In the genomic region with DNA sequence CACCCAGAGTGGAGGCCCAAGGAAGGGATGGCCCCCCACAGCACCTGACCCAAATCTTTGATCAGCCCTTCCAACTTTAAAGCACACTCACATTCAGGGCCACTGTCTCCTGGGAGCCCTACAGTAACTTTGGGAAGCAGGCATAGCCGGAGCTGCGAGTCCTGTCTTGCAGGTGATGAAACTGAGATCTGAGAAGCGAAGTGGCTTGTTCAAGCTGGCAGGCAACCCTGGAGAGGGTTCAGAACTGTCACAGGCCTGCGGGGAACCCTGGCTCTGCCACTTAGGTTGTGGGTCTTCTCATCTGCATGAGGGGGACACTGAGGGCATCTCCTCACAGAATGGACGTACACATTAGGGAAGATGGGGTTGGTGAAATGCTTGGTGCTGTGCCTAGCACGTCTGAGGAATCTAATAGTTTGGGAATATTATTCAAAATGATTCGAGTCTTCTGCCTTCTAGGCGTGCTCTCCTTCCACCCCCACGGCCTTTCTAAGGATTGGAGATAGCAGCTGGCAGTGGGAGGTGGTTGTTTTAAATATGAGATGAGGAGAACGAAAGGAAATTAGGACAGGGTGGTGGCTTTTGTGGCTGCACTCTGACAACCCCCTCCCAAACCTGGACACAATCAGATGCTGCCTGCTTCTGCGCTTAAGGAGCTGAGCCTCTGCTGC, we compare ENCODE assay signal across 1 cellular context.
TF ChIP-seq lines count a peak whose summit lies in the region.

No MANE protein-coding gene starts in this region.

TF ChIP-seq in H1, 55 proteins besides CTCF, POLR2A, EP300 and RAD21 (continued from another document):
- TF ChIP-seq, protein P1, sequence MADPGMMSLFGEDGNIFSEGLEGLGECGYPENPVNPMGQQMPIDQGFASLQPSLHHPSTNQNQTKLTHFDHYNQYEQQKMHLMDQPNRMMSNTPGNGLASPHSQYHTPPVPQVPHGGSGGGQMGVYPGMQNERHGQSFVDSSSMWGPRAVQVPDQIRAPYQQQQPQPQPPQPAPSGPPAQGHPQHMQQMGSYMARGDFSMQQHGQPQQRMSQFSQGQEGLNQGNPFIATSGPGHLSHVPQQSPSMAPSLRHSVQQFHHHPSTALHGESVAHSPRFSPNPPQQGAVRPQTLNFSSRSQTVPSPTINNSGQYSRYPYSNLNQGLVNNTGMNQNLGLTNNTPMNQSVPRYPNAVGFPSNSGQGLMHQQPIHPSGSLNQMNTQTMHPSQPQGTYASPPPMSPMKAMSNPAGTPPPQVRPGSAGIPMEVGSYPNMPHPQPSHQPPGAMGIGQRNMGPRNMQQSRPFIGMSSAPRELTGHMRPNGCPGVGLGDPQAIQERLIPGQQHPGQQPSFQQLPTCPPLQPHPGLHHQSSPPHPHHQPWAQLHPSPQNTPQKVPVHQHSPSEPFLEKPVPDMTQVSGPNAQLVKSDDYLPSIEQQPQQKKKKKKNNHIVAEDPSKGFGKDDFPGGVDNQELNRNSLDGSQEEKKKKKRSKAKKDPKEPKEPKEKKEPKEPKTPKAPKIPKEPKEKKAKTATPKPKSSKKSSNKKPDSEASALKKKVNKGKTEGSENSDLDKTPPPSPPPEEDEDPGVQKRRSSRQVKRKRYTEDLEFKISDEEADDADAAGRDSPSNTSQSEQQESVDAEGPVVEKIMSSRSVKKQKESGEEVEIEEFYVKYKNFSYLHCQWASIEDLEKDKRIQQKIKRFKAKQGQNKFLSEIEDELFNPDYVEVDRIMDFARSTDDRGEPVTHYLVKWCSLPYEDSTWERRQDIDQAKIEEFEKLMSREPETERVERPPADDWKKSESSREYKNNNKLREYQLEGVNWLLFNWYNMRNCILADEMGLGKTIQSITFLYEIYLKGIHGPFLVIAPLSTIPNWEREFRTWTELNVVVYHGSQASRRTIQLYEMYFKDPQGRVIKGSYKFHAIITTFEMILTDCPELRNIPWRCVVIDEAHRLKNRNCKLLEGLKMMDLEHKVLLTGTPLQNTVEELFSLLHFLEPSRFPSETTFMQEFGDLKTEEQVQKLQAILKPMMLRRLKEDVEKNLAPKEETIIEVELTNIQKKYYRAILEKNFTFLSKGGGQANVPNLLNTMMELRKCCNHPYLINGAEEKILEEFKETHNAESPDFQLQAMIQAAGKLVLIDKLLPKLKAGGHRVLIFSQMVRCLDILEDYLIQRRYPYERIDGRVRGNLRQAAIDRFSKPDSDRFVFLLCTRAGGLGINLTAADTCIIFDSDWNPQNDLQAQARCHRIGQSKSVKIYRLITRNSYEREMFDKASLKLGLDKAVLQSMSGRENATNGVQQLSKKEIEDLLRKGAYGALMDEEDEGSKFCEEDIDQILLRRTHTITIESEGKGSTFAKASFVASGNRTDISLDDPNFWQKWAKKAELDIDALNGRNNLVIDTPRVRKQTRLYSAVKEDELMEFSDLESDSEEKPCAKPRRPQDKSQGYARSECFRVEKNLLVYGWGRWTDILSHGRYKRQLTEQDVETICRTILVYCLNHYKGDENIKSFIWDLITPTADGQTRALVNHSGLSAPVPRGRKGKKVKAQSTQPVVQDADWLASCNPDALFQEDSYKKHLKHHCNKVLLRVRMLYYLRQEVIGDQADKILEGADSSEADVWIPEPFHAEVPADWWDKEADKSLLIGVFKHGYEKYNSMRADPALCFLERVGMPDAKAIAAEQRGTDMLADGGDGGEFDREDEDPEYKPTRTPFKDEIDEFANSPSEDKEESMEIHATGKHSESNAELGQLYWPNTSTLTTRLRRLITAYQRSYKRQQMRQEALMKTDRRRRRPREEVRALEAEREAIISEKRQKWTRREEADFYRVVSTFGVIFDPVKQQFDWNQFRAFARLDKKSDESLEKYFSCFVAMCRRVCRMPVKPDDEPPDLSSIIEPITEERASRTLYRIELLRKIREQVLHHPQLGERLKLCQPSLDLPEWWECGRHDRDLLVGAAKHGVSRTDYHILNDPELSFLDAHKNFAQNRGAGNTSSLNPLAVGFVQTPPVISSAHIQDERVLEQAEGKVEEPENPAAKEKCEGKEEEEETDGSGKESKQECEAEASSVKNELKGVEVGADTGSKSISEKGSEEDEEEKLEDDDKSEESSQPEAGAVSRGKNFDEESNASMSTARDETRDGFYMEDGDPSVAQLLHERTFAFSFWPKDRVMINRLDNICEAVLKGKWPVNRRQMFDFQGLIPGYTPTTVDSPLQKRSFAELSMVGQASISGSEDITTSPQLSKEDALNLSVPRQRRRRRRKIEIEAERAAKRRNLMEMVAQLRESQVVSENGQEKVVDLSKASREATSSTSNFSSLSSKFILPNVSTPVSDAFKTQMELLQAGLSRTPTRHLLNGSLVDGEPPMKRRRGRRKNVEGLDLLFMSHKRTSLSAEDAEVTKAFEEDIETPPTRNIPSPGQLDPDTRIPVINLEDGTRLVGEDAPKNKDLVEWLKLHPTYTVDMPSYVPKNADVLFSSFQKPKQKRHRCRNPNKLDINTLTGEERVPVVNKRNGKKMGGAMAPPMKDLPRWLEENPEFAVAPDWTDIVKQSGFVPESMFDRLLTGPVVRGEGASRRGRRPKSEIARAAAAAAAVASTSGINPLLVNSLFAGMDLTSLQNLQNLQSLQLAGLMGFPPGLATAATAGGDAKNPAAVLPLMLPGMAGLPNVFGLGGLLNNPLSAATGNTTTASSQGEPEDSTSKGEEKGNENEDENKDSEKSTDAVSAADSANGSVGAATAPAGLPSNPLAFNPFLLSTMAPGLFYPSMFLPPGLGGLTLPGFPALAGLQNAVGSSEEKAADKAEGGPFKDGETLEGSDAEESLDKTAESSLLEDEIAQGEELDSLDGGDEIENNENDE (IDR thresholded peaks at IDR 0.05; ENCODE audit: insufficient replicate concordance, low read length), result no peak
